28 cellular contexts compared by ENCODE assay signal in genomic region chr12:65792724-65793123, GRCh38. TPM values are rescaled to one million over a fixed set of nuclear protein-coding genes. Genes with fewer than 3 reads are reported as not detected.
DNase-seq lines count a peak whose midpoint lies in the region; ATAC-seq, FAIRE-seq and TF ChIP-seq lines count a peak whose summit lies in the region.
"Had no signal": no experiment of that assay in that cellular context is flagged by ENCODE, and none has a peak within 500 bp of the region (broad histone marks: within the 10 kb centered on the region; RNA-seq: fewer than 3 reads in every experiment).

No MANE protein-coding gene starts in this region.

- no peak overlapping the region for H4K8ac ChIP-seq in H1 (ENCODE audit: extremely low read depth, insufficient read depth, low read length)

- no peak for TF ChIP-seq EP300 in H1 (IDR thresholded peaks at IDR 0.05; ENCODE audit: borderline replicate concordance in 1 of 2, low read depth in 2 of 2, low read length in 2 of 2)

- no peak overlapping the region for H3K56ac ChIP-seq in H1 (replicated peaks; ENCODE audit: insufficient read length, low read depth, low read length)

- no peak for FAIRE-seq in H1 (lab: Jason Lieb, UNC)
- FAIRE-seq: A204.1, GM12878, GM12892, GM18507 had no signal

- no peak overlapping the region for H3K4ac ChIP-seq in H1 (replicated peaks; ENCODE audit: insufficient read length, low read depth, low read length)

- no peak for TF ChIP-seq RAD21 in H1 (IDR thresholded peaks at IDR 0.05 in 1 of 2, conservative IDR thresholded peaks at IDR 0.05 in 1 of 2; ENCODE audit: low read depth in 2 of 2, low read length in 2 of 2)

- POLR2A ChIA-PET in HEK293 (lab: Yijun Ruan, JAX) (no interaction called here), WTC11 (lab: Charles Lee) (no interaction called here), H1 (lab: Charles Lee; ENCODE audit: partially characterized antibody) (interaction anchor here (1.1 kb wide), 1 partner anchor 31 kb away, joined by 3 read pairs; no protein-coding TSS in a partner anchor)

- H3K27me3 Mint-ChIP-seq in WTC11 (ENCODE audit: low read depth): no peaks in the 10 kb centered on the region
- H3K27me3 Mint-ChIP-seq: CD4-positive, CD25-positive, alpha-beta regulatory T cell had no signal

- no peaks in the 10 kb centered on the region for H3K79me1 ChIP-seq in H1 (ENCODE audit: low read depth, low read length)

- TF ChIP-seq POLR2A in H1 (IDR thresholded peaks at IDR 0.05; ENCODE audit: control extremely low read depth in 1 of 2, low read depth in 2 of 2, low read length in 2 of 2): no peak

- no peaks in the 10 kb centered on the region for H4K20me1 ChIP-seq in H1 (replicated peaks in 1 of 2; ENCODE audit: control insufficient read depth in 1 of 2, insufficient read depth in 2 of 2, low read length in 2 of 2)
- H4K20me1 ChIP-seq in osteoblast (ENCODE audit: insufficient read depth, low read length): no peaks in the 10 kb centered on the region
- H4K20me1 ChIP-seq: BLaER1 had no signal

- peaks cover 7% of the 10 kb centered on the region for H3K9me3 Mint-ChIP-seq in WTC11

- peaks cover 4% of the 10 kb centered on the region; the same call in 1 of the 2 replicates for H3K4me1 Mint-ChIP-seq in WTC11
- H3K4me1 Mint-ChIP-seq: CD14-positive monocyte; CD4-positive, alpha-beta memory T cell; CD4-positive, CD25-positive, alpha-beta regulatory T cell; CD8-positive, alpha-beta memory T cell had no signal

- H3K4me3 ChIP-seq in HEK293 (ENCODE audit: low read depth, low read length): no peak overlapping the region
- H3K4me3 ChIP-seq in H1 (ENCODE audit: extremely low read depth in 1 of 4, insufficient read depth in 2 of 4, low read depth in 3 of 4, low read length in 4 of 4): no peak overlapping the region
- H3K4me3 ChIP-seq in osteoblast (ENCODE audit: insufficient read depth, low read length): no peak overlapping the region
- H3K4me3 ChIP-seq: BLaER1, GM12878 had no signal

- H2BK5ac ChIP-seq in H1 (ENCODE audit: low read depth, low read length): no peak overlapping the region

- H2BK12ac ChIP-seq in H1 (ENCODE audit: low read depth, low read length): no peak overlapping the region

- H3K4me2 ChIP-seq in H1 (ENCODE audit: insufficient read depth in 1 of 2, low read depth in 2 of 2, low read length in 2 of 2) (no peak overlapping the region), osteoblast (ENCODE audit: insufficient read depth, low read length) (no peak overlapping the region)
- H3K4me2 ChIP-seq: BLaER1 had no signal

- H3K23ac ChIP-seq in H1 (ENCODE audit: insufficient read length): no peak overlapping the region

- no peak overlapping the region for H2BK15ac ChIP-seq in H1 (ENCODE audit: low read length)

- ATAC-seq in WTC11 (no peak), HG03097 (IDR thresholded peaks at IDR 0.05; ENCODE audit: low FRiP score, unreplicated experiment) (no peak)
- ATAC-seq: GM12878 had no signal

- CTCF ChIA-PET in HEK293 (lab: Yijun Ruan, JAX): interaction anchor here (0.6 to 0.7 kb wide), 2 partner anchors 50 to 991 kb away, joined by 3 read pairs; no protein-coding TSS in a partner anchor
- CTCF ChIA-PET in WTC11 (lab: Charles Lee): no interaction called here
- CTCF ChIA-PET in H1 (lab: Charles Lee; ENCODE audit: partially characterized antibody): no interaction called here

- H3K14ac ChIP-seq in H1 (ENCODE audit: insufficient read length): no peak overlapping the region

- H3K18ac ChIP-seq in H1 (ENCODE audit: extremely low read depth, low read length): no peak overlapping the region

- H2AFZ ChIP-seq in H1 (ENCODE audit: low read length): no peak overlapping the region
- no peak overlapping the region for H2AFZ ChIP-seq in osteoblast (ENCODE audit: low read length)

- H3K36me3 ChIP-seq in HEK293 (ENCODE audit: control insufficient read depth in 2 of 2, insufficient read depth in 1 of 2, low read length in 2 of 2): no peaks in the 10 kb centered on the region
- H3K36me3 ChIP-seq in H1 (ENCODE audit: control insufficient read depth in 2 of 4, insufficient read depth in 4 of 4, low read length in 3 of 4): no peaks in the 10 kb centered on the region
- H3K36me3 ChIP-seq in osteoblast (ENCODE audit: insufficient read depth, low read length): peaks cover 7% of the 10 kb centered on the region
- H3K36me3 ChIP-seq: BE2C, BLaER1 had no signal

- H3K27ac Mint-ChIP-seq in WTC11: no peak overlapping the region
- H3K27ac Mint-ChIP-seq: CD14-positive monocyte; CD4-positive, alpha-beta memory T cell; CD4-positive, CD25-positive, alpha-beta regulatory T cell; CD8-positive, alpha-beta memory T cell had no signal

- no peak overlapping the region for H2AK5ac ChIP-seq in H1 (ENCODE audit: low read depth, low read length)

- H3K23me2 ChIP-seq in H1 (ENCODE audit: low read depth, low read length): no peaks in the 10 kb centered on the region

- H3K9ac ChIP-seq in H1 (replicated peaks in 1 of 4; ENCODE audit: extremely low read depth in 1 of 4, low read depth in 3 of 4, low read length in 3 of 4): no peak overlapping the region
- H3K9ac ChIP-seq: BLaER1 had no signal

- H4K91ac ChIP-seq in H1 (replicated peaks; ENCODE audit: insufficient read length, low read length): no peak overlapping the region

- H3K79me2 ChIP-seq in H1 (ENCODE audit: control insufficient read depth in 1 of 2, insufficient read depth in 2 of 2, low read length in 2 of 2) (no peaks in the 10 kb centered on the region), osteoblast (ENCODE audit: insufficient read depth, low read length) (no peaks in the 10 kb centered on the region)

- DNase-seq in WTC11 (ENCODE audit: low spot score) (no peak), H1 (ENCODE audit: low read depth in 1 of 2, low spot score in 2 of 2) (no peak), osteoblast (ENCODE audit: insufficient read length, low spot score, missing footprints) (no peak), cerebellar nuclear complex (lab: John Stamatoyannopoulos, UW) (no peak), NCI-H774 (lab: John Stamatoyannopoulos, UW) (no peak)
- DNase-seq: 8988T; ACHN; BE2C; C1 segment of cervical spinal cord; CD4-positive, alpha-beta memory T cell; CD4-positive, CD25-positive, alpha-beta regulatory T cell; CD8-positive, alpha-beta memory T cell; COR-L47; DMS 273 treated with DMSO at 0.1 percent for 48 hours; DMS153; DMS53; DMS79; DND-41; EL; GDM1 had no signal

- H3K27me3 ChIP-seq in H1 (replicated peaks in 1 of 4; ENCODE audit: control insufficient read depth in 3 of 4, extremely low read depth in 1 of 4, insufficient read depth in 3 of 4, low read length in 3 of 4): no peaks in the 10 kb centered on the region
- no peaks in the 10 kb centered on the region for H3K27me3 ChIP-seq in osteoblast (ENCODE audit: insufficient read depth, low read length)
- H3K27me3 ChIP-seq: BE2C, BLaER1 had no signal

- H4K5ac ChIP-seq in H1 (ENCODE audit: insufficient read length, low read depth, low read length): no peak overlapping the region

- H2BK20ac ChIP-seq in H1 (ENCODE audit: low read length): no peak overlapping the region

- H3K27ac ChIP-seq in HEK293 (ENCODE audit: extremely low read depth, low read depth, low read length) (no peak overlapping the region), H1 (ENCODE audit: low read depth, low read length) (no peak overlapping the region), osteoblast (ENCODE audit: low read depth, low read length) (no peak overlapping the region)
- H3K27ac ChIP-seq: BLaER1 had no signal

- WGBS in H1 (ENCODE audit: extremely low coverage in 1 of 2, insufficient coverage in 1 of 2, insufficient read length in 1 of 2, insufficient replicate concordance in 2 of 2, low coverage in 1 of 2, low lambda C conversion rate in 2 of 2, missing lambda C conversion rate in 1 of 2), 2 experiments: 89% methylated on average over 3 of the region's 3 CpGs; no CpG with 5 or more reads in 1 of the 2 experiments

- TF ChIP-seq CTCF in HEK293 (tag by site-specific recombination; IDR thresholded peaks at IDR 0.05) (no peak), WTC11 (IDR thresholded peaks at IDR 0.05) (no peak), H1 (IDR thresholded peaks at IDR 0.05; ENCODE audit: control extremely low read depth in 1 of 3, insufficient read depth in 1 of 3, low read depth in 1 of 3, low read length in 3 of 3) (no peak), osteoblast (IDR thresholded peaks at IDR 0.05; ENCODE audit: extremely low read depth, low read depth, low read length) (no peak)

- no peak overlapping the region for H3K4me3 Mint-ChIP-seq in WTC11
- H3K4me3 Mint-ChIP-seq: CD14-positive monocyte; CD4-positive, alpha-beta memory T cell; CD4-positive, CD25-positive, alpha-beta regulatory T cell; CD8-positive, alpha-beta memory T cell had no signal

- no peaks in the 10 kb centered on the region for H3K36me3 Mint-ChIP-seq in WTC11
- H3K36me3 Mint-ChIP-seq: CD14-positive monocyte; CD4-positive, alpha-beta memory T cell; CD4-positive, CD25-positive, alpha-beta regulatory T cell; CD8-positive, alpha-beta memory T cell had no signal

- H3K9me3 ChIP-seq in HEK293 (ENCODE audit: control insufficient read depth, insufficient read depth, low read depth, low read length) (no peaks in the 10 kb centered on the region), H1 (ENCODE audit: insufficient read depth in 2 of 2, low read depth in 1 of 2, low read length in 1 of 2) (peaks cover 0 to 2% of the 10 kb centered on the region in 2 experiments; a peak in 1 of 4 replicates), osteoblast (ENCODE audit: low read depth, low read length) (no peaks in the 10 kb centered on the region)
- H3K9me3 ChIP-seq: BE2C, BLaER1 had no signal

- H3K4me1 ChIP-seq in HEK293 (ENCODE audit: control insufficient read depth, insufficient read depth, low read length) (no peaks in the 10 kb centered on the region), H1 (replicated peaks in 1 of 4; ENCODE audit: control insufficient read depth in 3 of 4, insufficient read depth in 4 of 4, low read length in 3 of 4) (no peaks in the 10 kb centered on the region), osteoblast (ENCODE audit: insufficient read depth, low read length) (no peaks in the 10 kb centered on the region)
- H3K4me1 ChIP-seq: BE2C, BLaER1 had no signal

- H2BK120ac ChIP-seq in H1 (replicated peaks; ENCODE audit: low read depth, low read length): no peak overlapping the region

TF ChIP-seq in H1, 55 proteins besides CTCF, POLR2A, EP300 and RAD21 (continues in another document):
- TF ChIP-seq SIX5 (IDR thresholded peaks at IDR 0.05; ENCODE audit: low read depth, low read length): no peak
- TF ChIP-seq RXRA (IDR thresholded peaks at IDR 0.05; ENCODE audit: insufficient read depth, low read depth, low read length): no peak
- TF ChIP-seq SAP30 (IDR thresholded peaks at IDR 0.05; ENCODE audit: insufficient read depth, insufficient replicate concordance, low read length): no peak

RNA-seq across cellular contexts. Expression of gene HMGA2, which starts 31.6 kb away (rescaled TPM):
- 93.6 to 98.7 TPM (median 95.9 TPM) in 3 replicates for total RNA-seq in WTC11 (2021)
- 103 and 104 TPM in 2 replicates for total RNA-seq in H1 (2021; fragmentation: NEBNext Ultra II Directional; extraction: Animal tissue kit (Norgen Biotek cat#: 25700))
- 46.0 and 50.7 TPM in 2 replicates for polyA plus RNA-seq in H1 (2011; rRNA removed)
- polyA plus RNA-seq in H1 (2011; cell fraction: cytosol; rRNA removed): 45.4 TPM
- 77.0 TPM for polyA plus RNA-seq in H1 (2011; cell fraction: nucleus; rRNA removed)
- polyA plus RNA-seq in H1 (2012, experiment 1 of 2): 35.0 to 68.1 TPM (median 44.6 TPM) in 4 replicates
- 13.2 TPM for polyA plus RNA-seq in H1 (2012, experiment 2 of 2)
- polyA plus RNA-seq in H1 (2013, experiment 1 of 2): 89.7 TPM
- 80.7 TPM for polyA plus RNA-seq in H1 (2013, experiment 2 of 2)
- 38.8 and 46.1 TPM in 2 replicates for polyA minus RNA-seq in H1 (2011; rRNA and poly(A)+ RNA removed)
- 64.0 TPM for polyA minus RNA-seq in H1 (2011; cell fraction: cytosol; rRNA and poly(A)+ RNA removed)
- polyA minus RNA-seq in H1 (2011; cell fraction: nucleus; rRNA and poly(A)+ RNA removed): 103 TPM
- total RNA-seq in osteoblast: 15.9 and 19.7 TPM in 2 replicates
- total RNA-seq: CD4-positive, alpha-beta memory T cell; CD8-positive, alpha-beta memory T cell had no signal
- polyA plus RNA-seq: CD14-positive monocyte; CD4-positive, alpha-beta memory T cell; CD4-positive, CD25-positive, alpha-beta regulatory T cell; CD8-positive, alpha-beta memory T cell had no signal
